17 cellular contexts compared by ENCODE assay signal in genomic region chr16:14043793-14044192, GRCh38. TPM values are rescaled to one million over a fixed set of nuclear protein-coding genes. Genes with fewer than 3 reads are reported as not detected.
DNase-seq lines count a peak whose midpoint lies in the region; ATAC-seq, FAIRE-seq and TF ChIP-seq lines count a peak whose summit lies in the region.
"Had no signal": no experiment of that assay in that cellular context is flagged by ENCODE, and none has a peak within 500 bp of the region (broad histone marks: within the 10 kb centered on the region; RNA-seq: fewer than 3 reads in every experiment).

No MANE protein-coding gene starts in this region.

- TF ChIP-seq POLR2A in gastroesophageal sphincter (IDR thresholded peaks at IDR 0.05) = no peak

- H3K4me1 ChIP-seq in right cardiac atrium (ENCODE audit: control insufficient read depth, insufficient read depth, low read length) (peaks cover 4% of the 10 kb centered on the region), gastroesophageal sphincter (no peaks in the 10 kb centered on the region), kidney (ENCODE audit: control insufficient read depth in 1 of 2, insufficient read depth in 1 of 2, low read depth in 1 of 2, low read length in 2 of 2) (no peaks in the 10 kb centered on the region)
- H3K4me1 ChIP-seq: Caco-2 had no signal

- H3K27ac ChIP-seq in right cardiac atrium (ENCODE audit: low read length) = peak overlapping the region; percentile 90
- peak overlapping the region in 3 of 4 donors; percentile 31 to 40 (median 39) for H3K27ac ChIP-seq in gastroesophageal sphincter
- H3K27ac ChIP-seq in substantia nigra (ENCODE audit: low read depth, low read length, poor library complexity, severe bottlenecking) = peak overlapping the region; percentile 6
- H3K27ac ChIP-seq in kidney (ENCODE audit: low read depth in 2 of 2, low read length in 2 of 2) = no peak overlapping the region
- H3K27ac ChIP-seq: KMS-11 had no signal

- no peak overlapping the region for H3K4me3 Mint-ChIP-seq in activated naive CD8-positive, alpha-beta T cell treated with anti-CD3 and anti-CD28 coated beads for 36 hours
- H3K4me3 Mint-ChIP-seq: H9 had no signal

- intact Hi-C loops in right cardiac atrium (cut with DNase I) = no loop called here
- intact Hi-C loops in Right ventricle myocardium inferior (cut with DNase I) = no loop called here
- intact Hi-C loops in kidney (cut with DNase I) = no loop called here

- H3K9ac ChIP-seq in kidney (ENCODE audit: low read length in 2 of 2) = no peak overlapping the region
- H3K9ac ChIP-seq: KMS-11 had no signal

- no peak overlapping the region for H3K27ac Mint-ChIP-seq in activated naive CD8-positive, alpha-beta T cell treated with anti-CD3 and anti-CD28 coated beads for 36 hours

- no peak for TF ChIP-seq EP300 in gastroesophageal sphincter (IDR thresholded peaks at IDR 0.05)

- H3K9me3 ChIP-seq in right cardiac atrium (ENCODE audit: control insufficient read depth, low read length) (no peaks in the 10 kb centered on the region), gastroesophageal sphincter (peaks cover 0 to 5% (median 0%) of the 10 kb centered on the region in 3 donors), kidney (ENCODE audit: control insufficient read depth in 1 of 2, low read length in 2 of 2) (peaks cover 0 to 5% of the 10 kb centered on the region in 2 donors)
- H3K9me3 ChIP-seq: Caco-2 had no signal

- H3K27me3 ChIP-seq in right cardiac atrium (ENCODE audit: control insufficient read depth, insufficient read depth) (no peaks in the 10 kb centered on the region), gastroesophageal sphincter (no peaks in the 10 kb centered on the region)
- H3K27me3 ChIP-seq: MG63 had no signal

- no peak for TF ChIP-seq CTCF in gastroesophageal sphincter (IDR thresholded peaks at IDR 0.05)
- no peak for TF ChIP-seq CTCF in kidney (IDR thresholded peaks at IDR 0.05; ENCODE audit: borderline replicate concordance, extremely low read depth, insufficient read depth)

- no peaks in the 10 kb centered on the region for H3K27me3 Mint-ChIP-seq in activated naive CD8-positive, alpha-beta T cell treated with anti-CD3 and anti-CD28 coated beads for 36 hours

- no peak for FAIRE-seq in kidney (lab: Jason Lieb, UNC)

- no peaks in the 10 kb centered on the region for H3K4me1 Mint-ChIP-seq in activated naive CD8-positive, alpha-beta T cell treated with anti-CD3 and anti-CD28 coated beads for 36 hours

- H3K36me3 ChIP-seq in gastroesophageal sphincter = no peaks in the 10 kb centered on the region
- no peaks in the 10 kb centered on the region for H3K36me3 ChIP-seq in kidney (ENCODE audit: control insufficient read depth in 1 of 2, insufficient read depth in 2 of 2, low read length in 2 of 2)
- H3K36me3 ChIP-seq: MG63 had no signal

- peaks cover 5% of the 10 kb centered on the region for H3K9me3 Mint-ChIP-seq in activated naive CD8-positive, alpha-beta T cell treated with anti-CD3 and anti-CD28 coated beads for 36 hours
- H3K9me3 Mint-ChIP-seq: H9 had no signal

- no peaks in the 10 kb centered on the region for H3K36me3 Mint-ChIP-seq in activated naive CD8-positive, alpha-beta T cell treated with anti-CD3 and anti-CD28 coated beads for 36 hours

- 96% methylated on average over 6 of the region's 6 CpGs for WGBS in right cardiac atrium
- 93 to 100% methylated on average over 2 to 3 of the region's 6 CpGs for WGBS in gastroesophageal sphincter (ENCODE audit: low coverage in 1 of 2), 2 donors

- no peak for DNase-seq in right cardiac atrium
- DNase-seq in Right ventricle myocardium inferior (ENCODE audit: missing footprints) = no peak
- no peak for DNase-seq in substantia nigra (lab: John Stamatoyannopoulos, UW)
- no peak for DNase-seq in kidney
- no peak for DNase-seq in medulla oblongata (ENCODE audit: extremely low spot score)
- no peak for DNase-seq in activated naive CD8-positive, alpha-beta T cell treated with anti-CD3 and anti-CD28 coated beads for 36 hours
- DNase-seq: AML-193, Caco-2, H9, MG63, NCI-H1092 treated with DMSO at 0.1 percent for 48 hours, NCI-H1694, NCI-H345, NCI-H526 treated with DMSO at 0.1 percent for 48 hours had no signal

- H3K4me3 ChIP-seq in right cardiac atrium (ENCODE audit: low read length) = no peak overlapping the region
- H3K4me3 ChIP-seq in gastroesophageal sphincter = no peak overlapping the region
- no peak overlapping the region for H3K4me3 ChIP-seq in kidney (ENCODE audit: low read length in 2 of 2)
- H3K4me3 ChIP-seq: MG63 had no signal

- ATAC-seq in right cardiac atrium (no peak), Right ventricle myocardium inferior (no peak), gastroesophageal sphincter (no peak), HG03175 (IDR thresholded peaks at IDR 0.05; ENCODE audit: unreplicated experiment) (no peak)

RNA-seq across cellular contexts. Expression of gene MRTFB, which starts 27.3 kb away (rescaled TPM):
- total RNA-seq in right cardiac atrium (10 to 100 TPM; 41.3 to 61.8 (median 49.1) TPM), Right ventricle myocardium inferior (23.8 TPM), gastroesophageal sphincter (10 to 100 TPM; 38.8 to 53.1 (median 41.1) TPM), kidney (51.0 TPM)
- polyA plus RNA-seq in right cardiac atrium (12.9 TPM), kidney (ENCODE audit: insufficient read depth, low read depth, low replicate concordance) (5.1 TPM)
- total RNA-seq in activated naive CD8-positive, alpha-beta T cell treated with anti-CD3 and anti-CD28 coated beads for 36 hours = 10 to 100 TPM; 10.9 to 12.4 TPM

Comparison
In these comparisons a context has a peak if more than half of its experiments do, and no peak if none do; other contexts are left out.
1. H3K27ac ChIP-seq: peak in right cardiac atrium (single experiment), gastroesophageal sphincter (3 of 4) and substantia nigra (single experiment); none in kidney (0 of 2).